8 cellular contexts compared by ENCODE assay signal in the genomic region with DNA sequence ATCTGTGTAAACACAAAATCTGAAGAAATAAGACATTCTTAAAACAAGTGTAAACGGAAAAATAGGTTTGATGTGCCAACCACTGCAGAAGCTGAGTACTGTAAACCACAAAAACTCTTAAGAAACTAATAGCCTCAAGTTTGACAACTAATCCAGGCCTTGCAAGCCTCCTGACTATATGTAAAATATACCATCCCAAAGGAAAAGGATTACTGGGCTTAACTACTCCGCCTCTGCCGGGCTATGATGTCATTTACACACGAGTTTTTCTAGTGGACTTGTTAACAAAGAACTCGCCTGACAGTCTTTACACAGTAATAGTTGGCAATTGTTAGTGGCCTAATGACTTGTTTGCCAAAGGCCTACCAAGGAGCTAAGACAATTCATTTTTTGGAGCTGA. TPM values are rescaled to one million over a fixed set of nuclear protein-coding genes. Genes with fewer than 3 reads are reported as not detected.
A peak's percentile ranks its signal among the peaks of the same experiment; 100 is the strongest.
DNase-seq lines count a peak whose midpoint lies in the region; ATAC-seq and TF ChIP-seq lines count a peak whose summit lies in the region.

No MANE protein-coding gene starts in this region.

- peaks cover 0 to 1% (median 0%) of the 10 kb centered on the region in 3 donors for H3K27me3 Mint-ChIP-seq in CD14-positive monocyte (ENCODE audit: low read depth in 3 of 3)
- H3K27me3 Mint-ChIP-seq in activated CD8-positive, alpha-beta T cell treated with anti-CD3 and anti-CD28 coated beads, Interleukin-2, amount 10 ng/mL, durations not matched to agents 7 days and 5 days (ENCODE audit: low read depth): no peaks in the 10 kb centered on the region

- POLR2A ChIA-PET in activated CD8-positive, alpha-beta T cell treated with anti-CD3 and anti-CD28 coated beads, Interleukin-2, amount 10 ng/mL, durations not matched to agents 7 days and 5 days (lab: Charles Lee): interaction anchor here (0.6 to 1.1 kb wide), 2 partner anchors 226 to 391 kb away, joined by 3 read pairs; no protein-coding TSS in a partner anchor

- H3K27ac ChIP-seq in HL-60 (replicated peaks): no peak overlapping the region; the same call in 1 of the 2 replicates

- H3K27ac Mint-ChIP-seq in CD14-positive monocyte: peak overlapping the region in 4 of 7 donors; percentile 10 to 97 (median 58)
- H3K27ac Mint-ChIP-seq in activated CD8-positive, alpha-beta T cell treated with anti-CD3 and anti-CD28 coated beads, Interleukin-2, amount 10 ng/mL, durations not matched to agents 7 days and 5 days: peak overlapping the region; percentile 97

- H3K9me3 ChIP-seq in skeletal muscle satellite cell (replicated peaks; ENCODE audit: low read length): no peaks in the 10 kb centered on the region

- peaks cover 4% of the 10 kb centered on the region for H3K36me3 ChIP-seq in skeletal muscle satellite cell (ENCODE audit: insufficient read depth, low read length)

- peak overlapping the region; percentile 94 for H3K4me2 ChIP-seq in skeletal muscle satellite cell (ENCODE audit: low read length)

- no peaks in the 10 kb centered on the region for H3K27me3 ChIP-seq in HL-60 (ENCODE audit: insufficient read depth, poor library complexity, severe bottlenecking)
- H3K27me3 ChIP-seq in skeletal muscle satellite cell (ENCODE audit: control insufficient read depth, insufficient read depth, low read length): no peaks in the 10 kb centered on the region

- peak overlapping the region; percentile 99 for H3K9ac ChIP-seq in skeletal muscle satellite cell (ENCODE audit: low read depth, low read length)

- ATAC-seq in activated CD8-positive, alpha-beta T cell treated with anti-CD3 and anti-CD28 coated beads, Interleukin-2, amount 10 ng/mL, durations not matched to agents 7 days and 5 days: no peak
- no peak for ATAC-seq in GM21367 (IDR thresholded peaks at IDR 0.05; ENCODE audit: unreplicated experiment)

- H3K36me3 Mint-ChIP-seq in CD14-positive monocyte: peaks cover 4 to 8% of the 10 kb centered on the region in 2 donors
- H3K36me3 Mint-ChIP-seq in activated CD8-positive, alpha-beta T cell treated with anti-CD3 and anti-CD28 coated beads, Interleukin-2, amount 10 ng/mL, durations not matched to agents 7 days and 5 days (ENCODE audit: low read depth): peaks cover 35% of the 10 kb centered on the region

- H3K4me1 Mint-ChIP-seq in CD14-positive monocyte: peaks cover 65% of the 10 kb centered on the region
- H3K4me1 Mint-ChIP-seq in activated CD8-positive, alpha-beta T cell treated with anti-CD3 and anti-CD28 coated beads, Interleukin-2, amount 10 ng/mL, durations not matched to agents 7 days and 5 days (ENCODE audit: low read depth): peaks cover 61% of the 10 kb centered on the region

- H3K4me1 ChIP-seq in skeletal muscle satellite cell (ENCODE audit: control insufficient read depth, insufficient read depth, low read length): peaks cover 43% of the 10 kb centered on the region

- intact Hi-C loops in CD14-positive monocyte (cut with micrococcal nuclease): loop anchor here (10.0 kb wide), 3 partner anchors 151 to 321 kb away; a partner anchor contains a TSS

- peaks cover 0 to 2% (median 0%) of the 10 kb centered on the region in 7 donors for H3K9me3 Mint-ChIP-seq in CD14-positive monocyte
- no peaks in the 10 kb centered on the region for H3K9me3 Mint-ChIP-seq in activated CD8-positive, alpha-beta T cell treated with anti-CD3 and anti-CD28 coated beads, Interleukin-2, amount 10 ng/mL, durations not matched to agents 7 days and 5 days (ENCODE audit: insufficient read depth)

- peak overlapping the region; percentile 95 to 97 for H3K4me3 Mint-ChIP-seq in CD14-positive monocyte
- H3K4me3 Mint-ChIP-seq in activated CD8-positive, alpha-beta T cell treated with anti-CD3 and anti-CD28 coated beads, Interleukin-2, amount 10 ng/mL, durations not matched to agents 7 days and 5 days: peak overlapping the region; percentile 97

- DNase-seq in CD14-positive monocyte (ENCODE audit: low spot score) (no peak), HL-60 (ENCODE audit: low read depth in 1 of 2, low spot score in 1 of 2) (no peak), cerebellar cortex (ENCODE audit: low spot score) (no peak), NCI-H2171 treated with DMSO at 0.1 percent for 48 hours (lab: John Stamatoyannopoulos, UW) (no peak)
- DNase-seq in activated CD8-positive, alpha-beta T cell treated with anti-CD3 and anti-CD28 coated beads, Interleukin-2, amount 10 ng/mL, durations not matched to agents 7 days and 5 days: no peak

- TF ChIP-seq CTCF in CD14-positive monocyte (IDR thresholded peaks at IDR 0.05) (no peak), HL-60 (IDR thresholded peaks at IDR 0.05; ENCODE audit: insufficient read depth, low read length) (no peak)

- CTCF ChIA-PET in activated CD8-positive, alpha-beta T cell treated with anti-CD3 and anti-CD28 coated beads, Interleukin-2, amount 10 ng/mL, durations not matched to agents 7 days and 5 days (lab: Charles Lee): interaction anchor here (1.5 kb wide), 1 partner anchor 18 kb away, joined by 3 read pairs; no protein-coding TSS in a partner anchor

- H3K4me3 ChIP-seq in HL-60 (replicated peaks; ENCODE audit: insufficient read depth, low read length): peak overlapping the region; percentile 87
- H3K4me3 ChIP-seq in iPS-11a (ENCODE audit: low read depth, low read length): peak overlapping the region; percentile 96
- peak overlapping the region; percentile 100 for H3K4me3 ChIP-seq in skeletal muscle satellite cell (ENCODE audit: low read length)

RNA-seq across cellular contexts. Expression of a gene that starts 2.1 kb away (rescaled TPM):
- polyA plus RNA-seq in CD14-positive monocyte: 10 to 100 TPM; 18.9 to 32.9 TPM
- 10 to 100 TPM; 57.8 to 61.5 TPM for total RNA-seq in activated CD8-positive, alpha-beta T cell treated with anti-CD3 and anti-CD28 coated beads, Interleukin-2, amount 10 ng/mL, durations not matched to agents 7 days and 5 days
- 116 and 118 TPM in 2 replicates for total RNA-seq in skeletal muscle satellite cell (2012; rRNA removed)
